1 cellular context compared by ENCODE assay signal in genomic region chr13:111325146-111325890, GRCh38.
TF ChIP-seq lines count a peak whose summit lies in the region.

No MANE protein-coding gene starts in this region.

TF ChIP-seq in HepG2, 621 proteins besides CTCF, POLR2A, EP300 and RAD21:
- TF ChIP-seq TBP (CRISPR knock-in tag; IDR thresholded peaks at IDR 0.05) (no peak), THAP9 (CRISPR knock-in tag; IDR thresholded peaks at IDR 0.05; ENCODE audit: borderline replicate concordance) (no peak)
